In the genomic region with DNA sequence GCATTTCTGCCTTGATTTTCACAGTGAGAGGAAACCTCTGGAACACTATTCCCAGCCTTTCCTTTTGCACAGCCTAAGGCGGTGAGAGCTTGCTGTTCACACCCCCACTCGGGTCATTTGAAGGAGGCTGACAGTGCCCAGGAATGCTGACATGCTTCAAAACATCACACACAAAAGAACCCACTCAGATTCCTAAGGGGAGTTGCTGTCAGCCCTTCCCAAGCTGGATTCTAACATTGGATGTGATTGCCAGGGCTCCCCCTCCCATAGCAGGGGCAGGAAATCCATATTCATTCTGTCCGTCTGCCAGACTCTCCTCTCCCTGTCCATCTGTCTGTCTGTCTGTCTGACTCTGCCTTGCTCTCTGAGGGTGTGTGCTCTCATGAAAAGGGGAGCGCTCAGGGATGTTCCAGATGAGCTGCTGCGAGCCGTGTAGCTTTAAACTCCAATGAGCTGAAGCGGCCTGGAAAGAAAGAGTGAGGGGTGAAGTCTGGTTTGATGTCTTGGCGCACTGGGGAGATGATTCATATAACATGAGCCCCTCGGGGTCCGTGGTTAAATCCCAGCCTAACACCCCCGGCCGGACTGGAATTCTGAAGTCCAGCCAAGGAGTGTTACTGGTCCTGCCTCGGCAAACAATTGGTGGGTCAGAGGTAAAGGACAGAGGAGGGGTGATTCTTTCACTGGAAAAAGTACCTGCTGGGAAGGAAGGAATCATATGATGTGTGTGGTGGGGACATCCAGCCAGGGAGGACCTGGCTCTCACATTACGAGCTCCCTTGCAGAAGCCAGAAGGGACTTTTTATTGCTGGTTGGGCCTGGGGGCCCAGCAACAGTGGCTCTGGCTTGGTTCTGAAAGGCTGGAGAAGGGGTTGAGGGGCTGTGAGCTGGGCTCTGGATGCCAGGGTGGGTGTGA, we compare ENCODE assay signal across 22 cellular contexts.
DNase-seq lines count a peak whose midpoint lies in the region; TF ChIP-seq lines count a peak whose summit lies in the region.
"Had no signal": no experiment of that assay in that cellular context is flagged by ENCODE, and none has a peak within 500 bp of the region (broad histone marks: within the 10 kb centered on the region; RNA-seq: fewer than 3 reads in every experiment).

No MANE protein-coding gene starts in this region.

- H3K27me3 ChIP-seq in hepatocyte (no peaks in the 10 kb centered on the region), osteoblast (ENCODE audit: insufficient read depth, low read length) (no peaks in the 10 kb centered on the region), SK-N-SH (ENCODE audit: insufficient read depth) (no peaks in the 10 kb centered on the region)
- H3K27me3 ChIP-seq: pancreas, SJSA1, spleen had no signal

- H3K79me2 ChIP-seq in hepatocyte (no peaks in the 10 kb centered on the region), osteoblast (ENCODE audit: insufficient read depth, low read length) (no peaks in the 10 kb centered on the region), SK-N-SH (ENCODE audit: insufficient read depth) (no peaks in the 10 kb centered on the region)

- H4K20me1 ChIP-seq in hepatocyte (ENCODE audit: insufficient read depth, poor library complexity, severe bottlenecking) (no peaks in the 10 kb centered on the region), osteoblast (ENCODE audit: insufficient read depth, low read length) (no peaks in the 10 kb centered on the region), SK-N-SH (ENCODE audit: insufficient read depth) (no peaks in the 10 kb centered on the region)

- DNase-seq in AG08395 (ENCODE audit: low spot score) (peak; percentile 22), astrocyte of the hippocampus (ENCODE audit: low read depth, low spot score) (peak; percentile 82), hepatocyte (ENCODE audit: low spot score) (no peak), osteoblast (ENCODE audit: insufficient read length, low spot score, missing footprints) (peak; percentile 72), T-helper 9 cell (no peak), SK-N-SH (no peak), NCI-H1092 (lab: John Stamatoyannopoulos, UW) (no peak), HUDEP-2 (lab: John Stamatoyannopoulos, UW; ENCODE audit: unreplicated experiment in 76 of 76) (no peak)
- DNase-seq: activated CD4-positive, alpha-beta T cell treated with anti-CD3 and anti-CD28 coated beads for 1 hour; activated naive CD8-positive, alpha-beta T cell treated with anti-CD3 and anti-CD28 coated beads for 36 hours; caudate nucleus; GDM1; HFFc6; left cardiac atrium; NCI-H1436 treated with DMSO at 0.1 percent for 48 hours; NCI-H748 treated with DMSO at 0.1 percent for 48 hours; pancreas; PC-9; spleen had no signal

- no peak for TF ChIP-seq EP300 in SK-N-SH (IDR thresholded peaks at IDR 0.05; ENCODE audit: borderline replicate concordance in 1 of 2, low read depth in 1 of 2, low read length in 1 of 2)

- H3F3A ChIP-seq in SK-N-SH (replicated peaks; ENCODE audit: insufficient read depth): no peaks in the 10 kb centered on the region

- H3K9me2 ChIP-seq in hepatocyte (replicated peaks; ENCODE audit: insufficient read depth) (no peaks in the 10 kb centered on the region), SK-N-SH (no peaks in the 10 kb centered on the region)

- no peak overlapping the region for H3K9ac ChIP-seq in SK-N-SH

- H3K4me3 ChIP-seq in hepatocyte: no peak overlapping the region
- H3K4me3 ChIP-seq in osteoblast (ENCODE audit: insufficient read depth, low read length): peak overlapping the region; percentile 17
- H3K4me3 ChIP-seq in SK-N-SH (ENCODE audit: low read depth in 2 of 2, low read length in 1 of 2): no peak overlapping the region
- H3K4me3 ChIP-seq: GM12878, pancreas, PC-9, SJSA1, spleen had no signal

- TF ChIP-seq RAD21 in SK-N-SH (IDR thresholded peaks at IDR 0.05; ENCODE audit: low read length): no peak

- no peaks in the 10 kb centered on the region for H3K9me3 ChIP-seq in hepatocyte (ENCODE audit: low read depth)
- no peaks in the 10 kb centered on the region for H3K9me3 ChIP-seq in osteoblast (ENCODE audit: low read depth, low read length)
- H3K9me3 ChIP-seq in SK-N-SH: no peaks in the 10 kb centered on the region
- H3K9me3 ChIP-seq: pancreas, SJSA1 had no signal

- TF ChIP-seq CTCF in hepatocyte (IDR thresholded peaks at IDR 0.05; ENCODE audit: poor library complexity): no peak
- no peak for TF ChIP-seq CTCF in osteoblast (IDR thresholded peaks at IDR 0.05; ENCODE audit: extremely low read depth, low read depth, low read length)
- no peak for TF ChIP-seq CTCF in SK-N-SH (IDR thresholded peaks at IDR 0.05)

- H3K27ac ChIP-seq in hepatocyte: peak overlapping the region; percentile 34
- peak overlapping the region; percentile 21 for H3K27ac ChIP-seq in osteoblast (ENCODE audit: low read depth, low read length)
- no peak overlapping the region for H3K27ac ChIP-seq in SK-N-SH (ENCODE audit: low read depth in 2 of 2, low read length in 1 of 2)
- H3K27ac ChIP-seq: C4-2B, pancreas, PC-9, SJSA1, spleen had no signal

- POLR2A ChIA-PET in SK-N-SH (lab: Yijun Ruan, JAX): no interaction called here

- 70% methylated on average over 14 of the region's 14 CpGs for WGBS in hepatocyte (ENCODE audit: low lambda C conversion rate, missing lambda C conversion rate)
- WGBS in SK-N-SH (ENCODE audit: low lambda C conversion rate): 81% methylated on average over 14 of the region's 14 CpGs

- CTCF ChIA-PET in SK-N-SH (lab: Yijun Ruan, JAX): interaction anchor here (0.6 to 2.2 kb wide), 2 partner anchors 9 to 133 kb away, joined by 3 to 5 read pairs; no protein-coding TSS in a partner anchor

- H3K36me3 ChIP-seq in hepatocyte (replicated peaks; ENCODE audit: insufficient read depth, low read depth): no peaks in the 10 kb centered on the region
- H3K36me3 ChIP-seq in osteoblast (ENCODE audit: insufficient read depth, low read length): no peaks in the 10 kb centered on the region
- no peaks in the 10 kb centered on the region for H3K36me3 ChIP-seq in SK-N-SH (replicated peaks in 1 of 2; ENCODE audit: control insufficient read depth in 1 of 2, insufficient read depth in 2 of 2, low read length in 1 of 2)
- H3K36me3 ChIP-seq: pancreas, SJSA1, spleen had no signal

- no peak overlapping the region for H3K4me2 ChIP-seq in hepatocyte
- H3K4me2 ChIP-seq in osteoblast (ENCODE audit: insufficient read depth, low read length): peak overlapping the region; percentile 41
- H3K4me2 ChIP-seq in SK-N-SH: no peak overlapping the region
- H3K4me2 ChIP-seq: PC-9 had no signal

- no peak overlapping the region for H2AFZ ChIP-seq in hepatocyte
- H2AFZ ChIP-seq in osteoblast (ENCODE audit: low read length): peak overlapping the region; percentile 70
- no peak overlapping the region for H2AFZ ChIP-seq in SK-N-SH (ENCODE audit: low read depth)
- H2AFZ ChIP-seq: PC-9 had no signal

- H3K4me1 ChIP-seq in hepatocyte (ENCODE audit: insufficient read depth): peaks cover 8% of the 10 kb centered on the region
- H3K4me1 ChIP-seq in osteoblast (ENCODE audit: insufficient read depth, low read length): peaks cover 13% of the 10 kb centered on the region
- H3K4me1 ChIP-seq in SK-N-SH (ENCODE audit: control insufficient read depth in 1 of 2, insufficient read depth in 2 of 2, low read depth in 1 of 2, low read length in 1 of 2): peaks cover 0 to 5% of the 10 kb centered on the region in 2 experiments; a peak in 2 of 4 replicates
- H3K4me1 ChIP-seq: pancreas, SJSA1, spleen had no signal

TF ChIP-seq in SK-N-SH, 30 proteins besides CTCF, POLR2A, EP300 and RAD21:
- TF ChIP-seq MXI1 (IDR thresholded peaks at IDR 0.05; ENCODE audit: low read depth, low read length) (no peak), RXRA (IDR thresholded peaks at IDR 0.05; ENCODE audit: borderline replicate concordance, low read depth) (no peak), RCOR1 (IDR thresholded peaks at IDR 0.05; ENCODE audit: low read length) (no peak), FOSL2 (IDR thresholded peaks at IDR 0.05; ENCODE audit: borderline replicate concordance, low read depth) (no peak), CHD2 (IDR thresholded peaks at IDR 0.05; ENCODE audit: low read length, partially characterized antibody) (no peak)
- TF ChIP-seq, protein P1, sequence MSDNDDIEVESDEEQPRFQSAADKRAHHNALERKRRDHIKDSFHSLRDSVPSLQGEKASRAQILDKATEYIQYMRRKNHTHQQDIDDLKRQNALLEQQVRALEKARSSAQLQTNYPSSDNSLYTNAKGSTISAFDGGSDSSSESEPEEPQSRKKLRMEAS (IDR thresholded peaks at IDR 0.05; ENCODE audit: low read depth): no peak
- TF ChIP-seq, protein P2, sequence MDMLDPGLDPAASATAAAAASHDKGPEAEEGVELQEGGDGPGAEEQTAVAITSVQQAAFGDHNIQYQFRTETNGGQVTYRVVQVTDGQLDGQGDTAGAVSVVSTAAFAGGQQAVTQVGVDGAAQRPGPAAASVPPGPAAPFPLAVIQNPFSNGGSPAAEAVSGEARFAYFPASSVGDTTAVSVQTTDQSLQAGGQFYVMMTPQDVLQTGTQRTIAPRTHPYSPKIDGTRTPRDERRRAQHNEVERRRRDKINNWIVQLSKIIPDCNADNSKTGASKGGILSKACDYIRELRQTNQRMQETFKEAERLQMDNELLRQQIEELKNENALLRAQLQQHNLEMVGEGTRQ (IDR thresholded peaks at IDR 0.05; ENCODE audit: borderline replicate concordance, low read depth, low read length): no peak

Comparison
In these comparisons a context has a peak if more than half of its experiments do, and no peak if none do; other contexts are left out.
1. DNase-seq: peak in AG08395 (single experiment), astrocyte of the hippocampus (single experiment) and osteoblast (single experiment); none in hepatocyte (single experiment), T-helper 9 cell (single experiment), SK-N-SH (single experiment), NCI-H1092 (single experiment) and HUDEP-2 (0 of 76).
2. H3K27ac ChIP-seq: peak in hepatocyte (single experiment) and osteoblast (single experiment); none in SK-N-SH (0 of 2).